Comparison of ENCODE assay signal across 9 cellular contexts in the genomic region with DNA sequence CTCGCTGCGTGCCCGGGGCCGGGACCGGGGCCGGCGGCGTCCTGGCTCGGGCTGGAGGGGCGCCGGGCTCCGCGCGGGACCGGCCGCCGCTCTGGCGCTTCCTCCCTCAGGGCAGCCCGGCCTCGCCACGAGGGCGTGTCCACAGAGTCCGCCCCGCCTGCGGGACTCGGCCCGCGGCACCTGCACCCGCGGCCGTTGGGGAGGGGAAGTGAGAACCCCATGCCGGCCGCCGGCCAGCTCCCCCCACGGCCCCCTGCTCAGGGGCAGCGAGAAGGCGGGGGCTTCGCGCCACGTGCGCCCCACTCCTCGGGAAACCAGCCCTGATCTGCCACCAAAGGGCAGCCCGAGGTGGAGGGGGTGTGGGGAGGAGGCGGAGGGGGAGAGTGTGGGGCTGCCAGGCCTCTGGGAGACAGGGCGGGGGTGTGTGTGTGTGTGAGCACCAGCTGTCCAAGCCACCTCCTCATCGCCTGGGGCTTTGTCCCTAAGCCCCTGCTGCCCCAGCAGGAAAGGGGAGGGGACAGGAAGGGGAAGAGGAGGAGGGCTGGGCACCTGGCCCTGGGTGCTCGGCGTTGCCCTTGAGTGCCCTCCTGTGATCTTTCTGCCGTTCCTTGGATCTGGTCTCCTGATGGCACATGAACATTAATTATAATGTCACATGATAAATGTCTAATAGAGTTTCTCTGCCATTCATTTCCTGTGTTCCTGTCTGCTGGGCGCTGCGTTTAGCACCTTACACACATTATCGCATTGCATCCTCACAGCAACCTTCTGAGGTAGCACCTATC. TPM values are rescaled to one million over a fixed set of nuclear protein-coding genes. Genes with fewer than 3 reads are reported as not detected.
DNase-seq lines count a peak whose midpoint lies in the region; ATAC-seq, FAIRE-seq and TF ChIP-seq lines count a peak whose summit lies in the region.
"Had no signal": no experiment of that assay in that cellular context is flagged by ENCODE, and none has a peak within 500 bp of the region (broad histone marks: within the 10 kb centered on the region; RNA-seq: fewer than 3 reads in every experiment).

A gene with protein sequence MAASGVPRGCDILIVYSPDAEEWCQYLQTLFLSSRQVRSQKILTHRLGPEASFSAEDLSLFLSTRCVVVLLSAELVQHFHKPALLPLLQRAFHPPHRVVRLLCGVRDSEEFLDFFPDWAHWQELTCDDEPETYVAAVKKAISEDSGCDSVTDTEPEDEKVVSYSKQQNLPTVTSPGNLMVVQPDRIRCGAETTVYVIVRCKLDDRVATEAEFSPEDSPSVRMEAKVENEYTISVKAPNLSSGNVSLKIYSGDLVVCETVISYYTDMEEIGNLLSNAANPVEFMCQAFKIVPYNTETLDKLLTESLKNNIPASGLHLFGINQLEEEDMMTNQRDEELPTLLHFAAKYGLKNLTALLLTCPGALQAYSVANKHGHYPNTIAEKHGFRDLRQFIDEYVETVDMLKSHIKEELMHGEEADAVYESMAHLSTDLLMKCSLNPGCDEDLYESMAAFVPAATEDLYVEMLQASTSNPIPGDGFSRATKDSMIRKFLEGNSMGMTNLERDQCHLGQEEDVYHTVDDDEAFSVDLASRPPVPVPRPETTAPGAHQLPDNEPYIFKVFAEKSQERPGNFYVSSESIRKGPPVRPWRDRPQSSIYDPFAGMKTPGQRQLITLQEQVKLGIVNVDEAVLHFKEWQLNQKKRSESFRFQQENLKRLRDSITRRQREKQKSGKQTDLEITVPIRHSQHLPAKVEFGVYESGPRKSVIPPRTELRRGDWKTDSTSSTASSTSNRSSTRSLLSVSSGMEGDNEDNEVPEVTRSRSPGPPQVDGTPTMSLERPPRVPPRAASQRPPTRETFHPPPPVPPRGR (minus strand): TSS at position 93 of the 785 bp plus-strand sequence. CDS start 120 bp downstream, outside the sequence.

- H3K36me3 ChIP-seq in iPS-15b (ENCODE audit: control insufficient read depth, insufficient read depth, low read length) = no peaks in the 10 kb centered on the region
- H3K36me3 ChIP-seq in small intestine (ENCODE audit: control insufficient read depth in 2 of 2, insufficient read depth in 2 of 2, low read length in 2 of 2) = no peaks in the 10 kb centered on the region

- H3K27ac ChIP-seq in RWPE1 (no peak within 1 kb of the TSS), small intestine (ENCODE audit: low read depth in 1 of 2, low read length in 1 of 2) (peak within 1 kb of the TSS; percentile 66 to 77)

- no peaks in the 10 kb centered on the region for H3K9me3 Mint-ChIP-seq in activated naive CD4-positive, alpha-beta T cell treated with anti-CD3 and anti-CD28 coated beads, Interleukin-2, amount 50 U/mL, for 72 hours

- FAIRE-seq in small intestine (lab: Jason Lieb, UNC) = no peak
- FAIRE-seq: TTC549 had no signal

- no peak for TF ChIP-seq CTCF in RWPE1 (conservative IDR thresholded peaks at IDR 0.05; ENCODE audit: low read depth)

- H3K9me3 ChIP-seq in iPS-15b (ENCODE audit: control insufficient read depth, insufficient read depth, low read length) (no peaks in the 10 kb centered on the region), small intestine (ENCODE audit: control insufficient read depth, low read depth) (no peaks in the 10 kb centered on the region)

- POLR2A ChIA-PET in RWPE1 (lab: Yijun Ruan, JAX; ENCODE audit: low non-redundant PET) = no interaction called here

- H3K27me3 ChIP-seq in iPS-15b (ENCODE audit: control insufficient read depth, insufficient read depth, low read length) = peaks cover 3% of the 10 kb centered on the region
- no peaks in the 10 kb centered on the region for H3K27me3 ChIP-seq in small intestine (ENCODE audit: control insufficient read depth in 2 of 2, insufficient read depth in 2 of 2, low read length in 2 of 2)

- H3K9ac ChIP-seq in iPS-15b (ENCODE audit: low read depth, low read length) = peak within 1 kb of the TSS; percentile 85

- WGBS in small intestine, 3 donors = 0 to 2% (median 1%) methylated on average over 37 to 52 of the region's 52 CpGs

- ATAC-seq in GM21390 (IDR thresholded peaks at IDR 0.05; ENCODE audit: unreplicated experiment) = peak; percentile 61
- peak; percentile 83 to 87 for ATAC-seq in activated naive CD4-positive, alpha-beta T cell treated with anti-CD3 and anti-CD28 coated beads, Interleukin-2, amount 50 U/mL, for 72 hours

- peak; percentile 69 for DNase-seq in D341Med (ENCODE audit: low spot score)
- peak; percentile 65 for DNase-seq in HuH-7.5 (ENCODE audit: low spot score)
- DNase-seq in RWPE1 (ENCODE audit: low spot score) = peak; percentile 45
- DNase-seq in activated naive CD4-positive, alpha-beta T cell treated with anti-CD3 and anti-CD28 coated beads, Interleukin-2, amount 50 U/mL, for 72 hours (ENCODE audit: low spot score in 2 of 2) = peak; percentile 59 to 64
- peak; percentile 69 for DNase-seq in small intestine
- DNase-seq in globus pallidus (ENCODE audit: low spot score) = no peak

- H3K36me3 Mint-ChIP-seq in activated naive CD4-positive, alpha-beta T cell treated with anti-CD3 and anti-CD28 coated beads, Interleukin-2, amount 50 U/mL, for 72 hours = peaks cover 0 to 6% of the 10 kb centered on the region in 2 donors

- peak within 1 kb of the TSS; percentile 72 to 95 for H3K27ac Mint-ChIP-seq in activated naive CD4-positive, alpha-beta T cell treated with anti-CD3 and anti-CD28 coated beads, Interleukin-2, amount 50 U/mL, for 72 hours

- CTCF ChIA-PET in RWPE1 (lab: Yijun Ruan, JAX) = interaction anchor here (0.6 kb wide), 2 partner anchors 32 to 99 kb away, joined by 3 read pairs; no protein-coding TSS in a partner anchor

- H3K4me1 ChIP-seq in iPS-15b (ENCODE audit: control insufficient read depth, insufficient read depth, low read length) = peaks cover 14% of the 10 kb centered on the region
- H3K4me1 ChIP-seq in small intestine (ENCODE audit: control insufficient read depth in 2 of 2, insufficient read depth in 1 of 2, low read depth in 1 of 2, low read length in 1 of 2) = no peaks in the 10 kb centered on the region

- H3K4me3 ChIP-seq in iPS-15b (ENCODE audit: low read depth, low read length) = peak within 1 kb of the TSS; percentile 76
- peak within 1 kb of the TSS; percentile 58 to 87 for H3K4me3 ChIP-seq in small intestine (ENCODE audit: low read depth in 1 of 2, low read length in 2 of 2)

RNA-seq across cellular contexts. Expression of the gene that starts here (rescaled TPM):
- 1 to 10 TPM in 1 of 2 donors, under 1 TPM in 1; 0.87 to 9.1 TPM for total RNA-seq in activated naive CD4-positive, alpha-beta T cell treated with anti-CD3 and anti-CD28 coated beads, Interleukin-2, amount 50 U/mL, for 72 hours
- polyA plus RNA-seq in small intestine = 1 to 10 TPM; 5.6 to 9.2 (median 7.4) TPM
